In the genomic region with DNA sequence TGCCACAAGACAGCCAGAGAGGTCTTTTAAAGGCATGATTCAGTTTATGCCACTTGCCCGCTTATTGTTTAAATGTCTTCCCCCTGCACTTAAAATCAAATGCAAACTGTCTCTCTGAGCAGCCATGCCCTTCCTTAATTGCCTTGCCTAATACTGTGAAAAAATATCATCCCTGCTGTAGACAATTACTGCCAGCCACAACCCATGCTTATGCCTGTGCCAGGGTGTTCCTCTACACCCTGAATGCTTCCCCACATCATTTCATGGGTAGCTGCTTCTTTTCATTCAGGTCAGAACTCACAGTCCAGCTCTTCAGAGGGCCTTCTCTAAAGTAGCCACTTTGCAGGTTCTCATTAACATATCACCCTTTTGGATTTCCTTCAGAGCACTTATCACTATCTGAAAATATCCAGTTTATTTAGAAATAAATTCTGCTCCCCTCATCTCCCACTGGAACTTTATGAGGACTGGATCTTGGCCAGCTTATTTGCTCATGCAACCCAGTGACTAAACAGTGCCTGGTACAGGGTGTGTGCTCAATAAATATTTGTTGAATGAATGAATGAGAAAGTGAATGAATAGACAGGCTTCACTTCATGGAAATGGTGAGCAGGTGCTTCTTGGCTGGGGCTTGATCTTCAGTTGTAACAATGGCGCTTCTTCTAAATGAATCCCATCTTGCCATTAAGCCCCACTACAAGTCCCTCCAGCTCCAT, we compare ENCODE assay signal across 12 cellular contexts.
DNase-seq lines count a peak whose midpoint lies in the region; TF ChIP-seq lines count a peak whose summit lies in the region.
"Had no signal": no experiment of that assay in that cellular context is flagged by ENCODE, and none has a peak within 500 bp of the region (broad histone marks: within the 10 kb centered on the region; RNA-seq: fewer than 3 reads in every experiment).

No MANE protein-coding gene starts in this region.

- intact Hi-C loops in adrenal gland (cut with DNase I), result no loop called here

- no peaks in the 10 kb centered on the region for H3K4me1 ChIP-seq in adrenal gland (replicated peaks in 1 of 2)

- no peaks in the 10 kb centered on the region for H3K27me3 ChIP-seq in adrenal gland

- H3K27ac ChIP-seq in epithelial cell of prostate, result peak overlapping the region; percentile 53
- no peak overlapping the region for H3K27ac ChIP-seq in adrenal gland

- TF ChIP-seq POLR2A in adrenal gland (IDR thresholded peaks at IDR 0.05), result no peak

- no peaks in the 10 kb centered on the region for H3K9me3 ChIP-seq in adrenal gland (replicated peaks in 1 of 3)

- WGBS in adrenal gland, 4 donors, result 89 to 96% (median 93%) methylated on average over 2 of the region's 2 CpGs

- no peak overlapping the region for H3K4me3 ChIP-seq in skeletal muscle cell (ENCODE audit: low read depth, low read length)
- no peak overlapping the region for H3K4me3 ChIP-seq in adrenal gland
- H3K4me3 ChIP-seq: lung had no signal

- peak; percentile 4 for DNase-seq in NCI-H1436 (lab: John Stamatoyannopoulos, UW)
- no peak for DNase-seq in NCI-H1436 treated with DMSO at 0.1 percent for 48 hours (lab: John Stamatoyannopoulos, UW)
- peak; percentile 91 for DNase-seq in NCI-H345 (lab: John Stamatoyannopoulos, UW)
- peak; percentile 53 for DNase-seq in epithelial cell of prostate (ENCODE audit: low read depth, low spot score)
- peak; percentile 25 for DNase-seq in skeletal muscle cell (ENCODE audit: low read depth)
- no peak for DNase-seq in activated CD4-positive, alpha-beta T cell treated with anti-CD3 and anti-CD28 coated beads, Interleukin-2, amount 50 U/mL, for 4 hours
- no peak for DNase-seq in adrenal gland
- no peak for DNase-seq in NAMALWA (ENCODE audit: low spot score)
- DNase-seq: effector CD8-positive, alpha-beta T cell; H7; occipital lobe had no signal

- no peak for TF ChIP-seq CTCF in adrenal gland (IDR thresholded peaks at IDR 0.05)

- no peaks in the 10 kb centered on the region for H3K36me3 ChIP-seq in adrenal gland (replicated peaks in 1 of 2)

Comparison
In these comparisons a context has a peak if more than half of its experiments do, and no peak if none do; other contexts are left out.
1. DNase-seq: peak in NCI-H1436 (single experiment), NCI-H345 (single experiment), epithelial cell of prostate (single experiment) and skeletal muscle cell (single experiment); none in NCI-H1436 treated with DMSO at 0.1 percent for 48 hours (single experiment), activated CD4-positive, alpha-beta T cell treated with anti-CD3 and anti-CD28 coated beads, Interleukin-2, amount 50 U/mL, for 4 hours (0 of 2), adrenal gland (0 of 7) and NAMALWA (single experiment).